Comparison of ENCODE assay signal across 12 cellular contexts in the genomic region with DNA sequence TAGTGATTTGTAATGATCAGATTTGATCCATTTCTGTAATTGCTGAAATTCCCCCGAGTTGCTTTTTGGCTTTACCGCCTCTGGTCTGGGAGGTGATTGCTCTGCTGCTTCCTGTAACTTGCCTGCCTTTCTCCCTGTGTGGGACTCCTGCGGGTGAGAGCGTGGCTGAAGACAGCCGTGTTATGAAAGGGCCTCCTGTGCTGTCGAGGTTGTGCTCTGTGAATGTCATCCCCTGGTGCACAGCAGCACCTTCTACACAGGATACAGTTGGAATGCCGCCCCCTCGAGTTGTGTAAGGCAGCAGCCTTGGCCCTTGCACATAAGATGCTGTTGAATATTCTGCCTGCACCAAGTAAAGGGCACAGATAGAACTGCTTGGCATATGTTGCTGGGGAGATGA. TPM values are rescaled to one million over a fixed set of nuclear protein-coding genes. Genes with fewer than 3 reads are reported as not detected.
A peak's percentile ranks its signal among the peaks of the same experiment; 100 is the strongest.
DNase-seq lines count a peak whose midpoint lies in the region; ATAC-seq and TF ChIP-seq lines count a peak whose summit lies in the region.
"Had no signal": no experiment of that assay in that cellular context is flagged by ENCODE, and none has a peak within 500 bp of the region (broad histone marks: within the 10 kb centered on the region; RNA-seq: fewer than 3 reads in every experiment).

No MANE protein-coding gene starts in this region.

- no peaks in the 10 kb centered on the region for H3K27me3 Mint-ChIP-seq in activated CD4-positive, alpha-beta T cell treated with anti-CD3 and anti-CD28 coated beads for 36 hours
- no peaks in the 10 kb centered on the region for H3K27me3 Mint-ChIP-seq in T-helper 17 cell
- no peaks in the 10 kb centered on the region for H3K27me3 Mint-ChIP-seq in dendritic cell treated with granulocyte-macrophage colony-stimulating factor and Interleukin-4, amounts not matched to agents 40 ng/mL and 50 ng/mL, for 4 days

- CTCF ChIA-PET in activated CD4-positive, alpha-beta T cell treated with anti-CD3 and anti-CD28 coated beads for 36 hours (lab: Charles Lee) = interaction anchor here (1.0 kb wide), 1 partner anchor 62 kb away, joined by 3 read pairs; no protein-coding TSS in a partner anchor

- H3K4me3 Mint-ChIP-seq in activated CD4-positive, alpha-beta T cell treated with anti-CD3 and anti-CD28 coated beads for 36 hours = peak overlapping the region; percentile 30
- H3K4me3 Mint-ChIP-seq in T-helper 17 cell = peak overlapping the region; percentile 87
- no peak overlapping the region for H3K4me3 Mint-ChIP-seq in dendritic cell treated with granulocyte-macrophage colony-stimulating factor and Interleukin-4, amounts not matched to agents 40 ng/mL and 50 ng/mL, for 4 days

- POLR2A ChIA-PET in activated CD4-positive, alpha-beta T cell treated with anti-CD3 and anti-CD28 coated beads for 36 hours (lab: Charles Lee) = no interaction called here

- peaks cover 95% of the 10 kb centered on the region for H3K4me1 Mint-ChIP-seq in activated CD4-positive, alpha-beta T cell treated with anti-CD3 and anti-CD28 coated beads for 36 hours
- H3K4me1 Mint-ChIP-seq in T-helper 17 cell = peaks cover 44% of the 10 kb centered on the region
- peaks cover 43% of the 10 kb centered on the region for H3K4me1 Mint-ChIP-seq in dendritic cell treated with granulocyte-macrophage colony-stimulating factor and Interleukin-4, amounts not matched to agents 40 ng/mL and 50 ng/mL, for 4 days (ENCODE audit: low read depth)

- H3K27ac Mint-ChIP-seq in activated CD4-positive, alpha-beta T cell treated with anti-CD3 and anti-CD28 coated beads for 36 hours = peak overlapping the region; percentile 78
- H3K27ac Mint-ChIP-seq in T-helper 17 cell = peak overlapping the region; percentile 94
- peak overlapping the region; percentile 10 for H3K27ac Mint-ChIP-seq in dendritic cell treated with granulocyte-macrophage colony-stimulating factor and Interleukin-4, amounts not matched to agents 40 ng/mL and 50 ng/mL, for 4 days

- peak; percentile 71 for ATAC-seq in activated CD4-positive, alpha-beta T cell treated with anti-CD3 and anti-CD28 coated beads for 36 hours
- ATAC-seq in T-helper 17 cell (peak; percentile 61), HG02981 (IDR thresholded peaks at IDR 0.05; ENCODE audit: unreplicated experiment) (no peak), HG02798 (IDR thresholded peaks at IDR 0.05; ENCODE audit: poor library complexity, unreplicated experiment) (no peak)

- H3K4me3 ChIP-seq in skeletal muscle cell (ENCODE audit: low read depth, low read length) = no peak overlapping the region
- H3K4me3 ChIP-seq: upper lobe of left lung had no signal

- intact Hi-C loops in activated CD4-positive, alpha-beta T cell treated with anti-CD3 and anti-CD28 coated beads for 36 hours (cut with DNase I, micrococcal nuclease) = loop anchor here (5.0 to 10.0 kb wide), 3 partner anchors 47 to 829 kb away; no protein-coding TSS in a partner anchor
- intact Hi-C loops in dendritic cell treated with granulocyte-macrophage colony-stimulating factor and Interleukin-4, amounts not matched to agents 40 ng/mL and 50 ng/mL, for 4 days (cut with micrococcal nuclease) = loop anchor here (5.0 kb wide), 1 partner anchor 57 kb away; no protein-coding TSS in a partner anchor

- no peak for TF ChIP-seq CTCF in GM10266 (IDR thresholded peaks at IDR 0.05; ENCODE audit: control insufficient read depth, insufficient read depth, low read depth, missing control alignments)

- H3K9me3 ChIP-seq in T-helper 17 cell (ENCODE audit: control insufficient read depth, low read length, poor library complexity, severe bottlenecking) = no peaks in the 10 kb centered on the region
- H3K9me3 ChIP-seq: upper lobe of left lung had no signal

- peak; percentile 71 for DNase-seq in activated CD4-positive, alpha-beta T cell treated with anti-CD3 and anti-CD28 coated beads for 36 hours
- no peak for DNase-seq in activated CD4-positive, alpha-beta T cell treated with anti-CD3 and anti-CD28 coated beads for 1 hour
- DNase-seq in T-helper 17 cell = no peak
- peak; percentile 39 for DNase-seq in skeletal muscle cell (ENCODE audit: low read depth)
- DNase-seq in GM10266 (ENCODE audit: extremely low spot score) = no peak
- DNase-seq: NCI-H1105 treated with DMSO at 0.1 percent for 48 hours, small intestine, T1000, upper lobe of left lung had no signal

- no peaks in the 10 kb centered on the region for H3K9me3 Mint-ChIP-seq in activated CD4-positive, alpha-beta T cell treated with anti-CD3 and anti-CD28 coated beads for 36 hours (ENCODE audit: low read depth)
- no peaks in the 10 kb centered on the region for H3K9me3 Mint-ChIP-seq in dendritic cell treated with granulocyte-macrophage colony-stimulating factor and Interleukin-4, amounts not matched to agents 40 ng/mL and 50 ng/mL, for 4 days

- peaks cover 77% of the 10 kb centered on the region for H3K36me3 Mint-ChIP-seq in activated CD4-positive, alpha-beta T cell treated with anti-CD3 and anti-CD28 coated beads for 36 hours (ENCODE audit: low read depth)
- peaks cover 4% of the 10 kb centered on the region for H3K36me3 Mint-ChIP-seq in T-helper 17 cell (ENCODE audit: low read depth)
- H3K36me3 Mint-ChIP-seq in dendritic cell treated with granulocyte-macrophage colony-stimulating factor and Interleukin-4, amounts not matched to agents 40 ng/mL and 50 ng/mL, for 4 days (ENCODE audit: low read depth) = peaks cover 81% of the 10 kb centered on the region

RNA-seq across cellular contexts. Expression of a gene that starts 5.9 kb away (rescaled TPM):
- total RNA-seq in activated CD4-positive, alpha-beta T cell treated with anti-CD3 and anti-CD28 coated beads for 36 hours = 100 to 1,000 TPM; 232 to 284 TPM
- 100 to 1,000 TPM; 124 to 143 TPM for total RNA-seq in T-helper 17 cell

Comparison
In these comparisons a context has a peak if more than half of its experiments do, and no peak if none do; other contexts are left out.
1. DNase-seq: peak in activated CD4-positive, alpha-beta T cell treated with anti-CD3 and anti-CD28 coated beads for 36 hours (single experiment) and skeletal muscle cell (single experiment); none in activated CD4-positive, alpha-beta T cell treated with anti-CD3 and anti-CD28 coated beads for 1 hour (single experiment), T-helper 17 cell (0 of 3) and GM10266 (single experiment).
2. ATAC-seq: peak in activated CD4-positive, alpha-beta T cell treated with anti-CD3 and anti-CD28 coated beads for 36 hours (single experiment) and T-helper 17 cell (single experiment); none in HG02981 (single experiment) and HG02798 (single experiment).
3. H3K27ac Mint-ChIP-seq: peak in every context shown above with its lines; median percentile 94 in T-helper 17 cell; 78 in activated CD4-positive, alpha-beta T cell treated with anti-CD3 and anti-CD28 coated beads for 36 hours; 10 in dendritic cell treated with granulocyte-macrophage colony-stimulating factor and Interleukin-4, amounts not matched to agents 40 ng/mL and 50 ng/mL, for 4 days.